2 cellular contexts compared by ENCODE assay signal in the genomic region with DNA sequence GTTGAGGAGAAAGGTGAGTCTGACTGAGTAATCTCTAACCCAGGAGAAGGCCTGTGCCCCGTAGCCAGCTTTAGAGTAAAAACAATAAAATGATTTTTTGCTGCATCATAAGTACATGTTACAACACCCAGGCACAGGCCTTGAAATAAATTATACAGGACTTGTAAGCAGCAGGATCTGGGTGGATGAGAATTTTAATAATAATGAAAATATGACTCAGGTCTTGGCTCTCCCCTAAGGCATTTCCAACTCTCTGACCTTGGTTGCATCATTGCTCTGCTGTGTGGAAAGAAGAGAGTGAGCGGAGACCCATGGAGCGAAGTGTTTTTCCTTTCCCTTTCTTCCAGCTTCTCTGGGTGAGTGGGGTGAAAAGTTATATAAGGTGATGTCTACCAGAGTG.
TF ChIP-seq lines count a peak whose summit lies in the region.

No MANE protein-coding gene starts in this region.

TF ChIP-seq in SK-N-SH, 30 proteins besides CTCF, POLR2A, EP300 and RAD21 (continued from another document):
- TF ChIP-seq MEF2A (IDR thresholded peaks at IDR 0.05; ENCODE audit: borderline replicate concordance, low read depth) = no peak
- TF ChIP-seq GABPA (IDR thresholded peaks at IDR 0.05; ENCODE audit: low read depth) = no peak
- no peak for TF ChIP-seq MXI1 (IDR thresholded peaks at IDR 0.05; ENCODE audit: low read depth, low read length)
- peak; percentile 38; the same call in 1 of the 2 replicates for TF ChIP-seq NFIC (IDR thresholded peaks at IDR 0.05; ENCODE audit: borderline replicate concordance)
- TF ChIP-seq, protein P1, sequence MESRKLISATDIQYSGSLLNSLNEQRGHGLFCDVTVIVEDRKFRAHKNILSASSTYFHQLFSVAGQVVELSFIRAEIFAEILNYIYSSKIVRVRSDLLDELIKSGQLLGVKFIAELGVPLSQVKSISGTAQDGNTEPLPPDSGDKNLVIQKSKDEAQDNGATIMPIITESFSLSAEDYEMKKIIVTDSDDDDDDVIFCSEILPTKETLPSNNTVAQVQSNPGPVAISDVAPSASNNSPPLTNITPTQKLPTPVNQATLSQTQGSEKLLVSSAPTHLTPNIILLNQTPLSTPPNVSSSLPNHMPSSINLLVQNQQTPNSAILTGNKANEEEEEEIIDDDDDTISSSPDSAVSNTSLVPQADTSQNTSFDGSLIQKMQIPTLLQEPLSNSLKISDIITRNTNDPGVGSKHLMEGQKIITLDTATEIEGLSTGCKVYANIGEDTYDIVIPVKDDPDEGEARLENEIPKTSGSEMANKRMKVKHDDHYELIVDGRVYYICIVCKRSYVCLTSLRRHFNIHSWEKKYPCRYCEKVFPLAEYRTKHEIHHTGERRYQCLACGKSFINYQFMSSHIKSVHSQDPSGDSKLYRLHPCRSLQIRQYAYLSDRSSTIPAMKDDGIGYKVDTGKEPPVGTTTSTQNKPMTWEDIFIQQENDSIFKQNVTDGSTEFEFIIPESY (IDR thresholded peaks at IDR 0.05; ENCODE audit: borderline replicate concordance, low read depth) = no peak

TF ChIP-seq in SK-N-SH treated with all-trans-retinoic acid at 6 μM for 48 hours, 23 proteins besides CTCF, POLR2A, EP300 and RAD21 (continued from another document):
- TF ChIP-seq SNAI2 (CRISPR knock-in tag; IDR thresholded peaks at IDR 0.05) (no peak), ZNF8 (CRISPR knock-in tag; IDR thresholded peaks at IDR 0.05) (no peak), ZFP3 (CRISPR knock-in tag; IDR thresholded peaks at IDR 0.05) (no peak), ISL1 (CRISPR knock-in tag; IDR thresholded peaks at IDR 0.05) (no peak), PPARA (CRISPR knock-in tag; IDR thresholded peaks at IDR 0.05; ENCODE audit: borderline replicate concordance) (no peak), ARNTL (CRISPR knock-in tag; IDR thresholded peaks at IDR 0.05; ENCODE audit: borderline replicate concordance, low read depth) (no peak), GLIS3 (CRISPR knock-in tag; IDR thresholded peaks at IDR 0.05) (no peak), OSR1 (CRISPR knock-in tag; IDR thresholded peaks at IDR 0.05) (no peak), ZC3H10 (CRISPR knock-in tag; IDR thresholded peaks at IDR 0.05) (no peak), ZNF565 (CRISPR knock-in tag; conservative IDR thresholded peaks at IDR 0.05; ENCODE audit: low read depth) (no peak), RARB (CRISPR knock-in tag; IDR thresholded peaks at IDR 0.05) (no peak), TCF4 (CRISPR knock-in tag; IDR thresholded peaks at IDR 0.05; ENCODE audit: borderline replicate concordance) (no peak), CREB5 (CRISPR knock-in tag; IDR thresholded peaks at IDR 0.05; ENCODE audit: low read depth) (no peak)
- TF ChIP-seq, protein P2, sequence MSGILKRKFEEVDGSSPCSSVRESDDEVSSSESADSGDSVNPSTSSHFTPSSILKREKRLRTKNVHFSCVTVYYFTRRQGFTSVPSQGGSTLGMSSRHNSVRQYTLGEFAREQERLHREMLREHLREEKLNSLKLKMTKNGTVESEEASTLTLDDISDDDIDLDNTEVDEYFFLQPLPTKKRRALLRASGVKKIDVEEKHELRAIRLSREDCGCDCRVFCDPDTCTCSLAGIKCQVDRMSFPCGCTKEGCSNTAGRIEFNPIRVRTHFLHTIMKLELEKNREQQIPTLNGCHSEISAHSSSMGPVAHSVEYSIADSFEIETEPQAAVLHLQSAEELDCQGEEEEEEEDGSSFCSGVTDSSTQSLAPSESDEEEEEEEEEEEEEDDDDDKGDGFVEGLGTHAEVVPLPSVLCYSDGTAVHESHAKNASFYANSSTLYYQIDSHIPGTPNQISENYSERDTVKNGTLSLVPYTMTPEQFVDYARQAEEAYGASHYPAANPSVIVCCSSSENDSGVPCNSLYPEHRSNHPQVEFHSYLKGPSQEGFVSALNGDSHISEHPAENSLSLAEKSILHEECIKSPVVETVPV (CRISPR knock-in tag; IDR thresholded peaks at IDR 0.05) = no peak
- TF ChIP-seq, protein P3, sequence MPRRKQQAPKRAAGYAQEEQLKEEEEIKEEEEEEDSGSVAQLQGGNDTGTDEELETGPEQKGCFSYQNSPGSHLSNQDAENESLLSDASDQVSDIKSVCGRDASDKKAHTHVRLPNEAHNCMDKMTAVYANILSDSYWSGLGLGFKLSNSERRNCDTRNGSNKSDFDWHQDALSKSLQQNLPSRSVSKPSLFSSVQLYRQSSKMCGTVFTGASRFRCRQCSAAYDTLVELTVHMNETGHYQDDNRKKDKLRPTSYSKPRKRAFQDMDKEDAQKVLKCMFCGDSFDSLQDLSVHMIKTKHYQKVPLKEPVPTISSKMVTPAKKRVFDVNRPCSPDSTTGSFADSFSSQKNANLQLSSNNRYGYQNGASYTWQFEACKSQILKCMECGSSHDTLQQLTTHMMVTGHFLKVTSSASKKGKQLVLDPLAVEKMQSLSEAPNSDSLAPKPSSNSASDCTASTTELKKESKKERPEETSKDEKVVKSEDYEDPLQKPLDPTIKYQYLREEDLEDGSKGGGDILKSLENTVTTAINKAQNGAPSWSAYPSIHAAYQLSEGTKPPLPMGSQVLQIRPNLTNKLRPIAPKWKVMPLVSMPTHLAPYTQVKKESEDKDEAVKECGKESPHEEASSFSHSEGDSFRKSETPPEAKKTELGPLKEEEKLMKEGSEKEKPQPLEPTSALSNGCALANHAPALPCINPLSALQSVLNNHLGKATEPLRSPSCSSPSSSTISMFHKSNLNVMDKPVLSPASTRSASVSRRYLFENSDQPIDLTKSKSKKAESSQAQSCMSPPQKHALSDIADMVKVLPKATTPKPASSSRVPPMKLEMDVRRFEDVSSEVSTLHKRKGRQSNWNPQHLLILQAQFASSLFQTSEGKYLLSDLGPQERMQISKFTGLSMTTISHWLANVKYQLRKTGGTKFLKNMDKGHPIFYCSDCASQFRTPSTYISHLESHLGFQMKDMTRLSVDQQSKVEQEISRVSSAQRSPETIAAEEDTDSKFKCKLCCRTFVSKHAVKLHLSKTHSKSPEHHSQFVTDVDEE (CRISPR knock-in tag; IDR thresholded peaks at IDR 0.05) = no peak
